In genomic region chr1:67635055-67635809, GRCh38 we compare ENCODE assay signal across 17 cellular contexts. TPM values are rescaled to one million over a fixed set of nuclear protein-coding genes. Genes with fewer than 3 reads are reported as not detected.
DNase-seq lines count a peak whose midpoint lies in the region; ATAC-seq and TF ChIP-seq lines count a peak whose summit lies in the region.
"Had no signal": no experiment of that assay in that cellular context is flagged by ENCODE, and none has a peak within 500 bp of the region (broad histone marks: within the 10 kb centered on the region; RNA-seq: fewer than 3 reads in every experiment).

No MANE protein-coding gene starts in this region.

- no CpG with 5 or more reads among the region's 14 CpGs for WGBS in neuronal stem cell (ENCODE audit: extremely low coverage in 2 of 2, insufficient read length in 2 of 2, insufficient replicate concordance in 1 of 2), 2 donors
- WGBS in adrenal gland, 4 donors = 81 to 87% (median 84%) methylated on average over 14 of the region's 14 CpGs

- H4K8ac ChIP-seq in neuronal stem cell (ENCODE audit: low read depth, low read length) = no peak overlapping the region

- H3K36me3 ChIP-seq in neuronal stem cell (replicated peaks in 1 of 2; ENCODE audit: control insufficient read depth in 2 of 2, insufficient read depth in 2 of 2, low read length in 2 of 2) (no peaks in the 10 kb centered on the region), adrenal gland (replicated peaks in 1 of 2) (no peaks in the 10 kb centered on the region)
- H3K36me3 ChIP-seq: MG63, suprapubic skin had no signal

- H2BK15ac ChIP-seq in neuronal stem cell (ENCODE audit: low read length) = no peak overlapping the region

- H2BK12ac ChIP-seq in neuronal stem cell (ENCODE audit: low read length) = no peak overlapping the region

- H3K4me1 ChIP-seq in neuronal stem cell (ENCODE audit: control insufficient read depth in 2 of 2, insufficient read depth in 1 of 2, low read depth in 1 of 2, low read length in 2 of 2) = peaks cover 0 to 6% of the 10 kb centered on the region in 2 donors
- H3K4me1 ChIP-seq in adrenal gland (replicated peaks in 1 of 2) = no peaks in the 10 kb centered on the region

- no peak overlapping the region for H2AK5ac ChIP-seq in neuronal stem cell (ENCODE audit: low read depth, low read length)

- H3K27ac Mint-ChIP-seq in activated T-helper 17 cell treated with anti-CD3 and anti-CD28 coated beads, Interleukin-2, amount 50 U/mL, for 72 hours = peak overlapping the region; percentile 1
- H3K27ac Mint-ChIP-seq: natural killer cell had no signal

- TF ChIP-seq POLR2A in adrenal gland (IDR thresholded peaks at IDR 0.05) = no peak

- H3K4me2 ChIP-seq in neuronal stem cell (ENCODE audit: insufficient read depth, low read length, poor library complexity, severe bottlenecking) = no peak overlapping the region

- peak overlapping the region; percentile 28 for H2AFZ ChIP-seq in neuronal stem cell (ENCODE audit: low read length)

- no peak for ATAC-seq in activated T-helper 17 cell treated with anti-CD3 and anti-CD28 coated beads, Interleukin-2, amount 50 U/mL, for 72 hours (replicated peaks)
- ATAC-seq in GM19452 (IDR thresholded peaks at IDR 0.05; ENCODE audit: unreplicated experiment) = no peak
- ATAC-seq in GM19463 (IDR thresholded peaks at IDR 0.05; ENCODE audit: unreplicated experiment) = no peak
- ATAC-seq: left ventricle myocardium superior had no signal

- H3K27me3 Mint-ChIP-seq in activated T-helper 17 cell treated with anti-CD3 and anti-CD28 coated beads, Interleukin-2, amount 50 U/mL, for 72 hours = no peaks in the 10 kb centered on the region

- H4K91ac ChIP-seq in neuronal stem cell (ENCODE audit: low read depth, low read length, poor library complexity) = no peak overlapping the region

- H3K4me1 Mint-ChIP-seq in activated T-helper 17 cell treated with anti-CD3 and anti-CD28 coated beads, Interleukin-2, amount 50 U/mL, for 72 hours = peaks cover 11% of the 10 kb centered on the region

- H3K36me3 Mint-ChIP-seq in activated T-helper 17 cell treated with anti-CD3 and anti-CD28 coated beads, Interleukin-2, amount 50 U/mL, for 72 hours (ENCODE audit: low read depth) = no peaks in the 10 kb centered on the region
- H3K36me3 Mint-ChIP-seq: natural killer cell, T-cell had no signal

- no peak overlapping the region for H3K4ac ChIP-seq in neuronal stem cell (ENCODE audit: low read length)

- no peak overlapping the region for H3K14ac ChIP-seq in neuronal stem cell (ENCODE audit: low read length)

- H3K23ac ChIP-seq in neuronal stem cell (ENCODE audit: low read depth, low read length, poor library complexity) = no peak overlapping the region

- H3K9me3 Mint-ChIP-seq in activated T-helper 17 cell treated with anti-CD3 and anti-CD28 coated beads, Interleukin-2, amount 50 U/mL, for 72 hours = no peaks in the 10 kb centered on the region
- H3K9me3 Mint-ChIP-seq: natural killer cell, T-cell had no signal

- peak overlapping the region; percentile 29 for H3K4me3 Mint-ChIP-seq in activated T-helper 17 cell treated with anti-CD3 and anti-CD28 coated beads, Interleukin-2, amount 50 U/mL, for 72 hours
- H3K4me3 Mint-ChIP-seq: natural killer cell, T-cell had no signal

- TF ChIP-seq CTCF in adrenal gland (IDR thresholded peaks at IDR 0.05) = no peak

- H3K27me3 ChIP-seq in neuronal stem cell (ENCODE audit: control insufficient read depth in 3 of 3, insufficient read depth in 3 of 3, low read depth in 1 of 3, low read length in 3 of 3) (no peaks in the 10 kb centered on the region), adrenal gland (no peaks in the 10 kb centered on the region)
- H3K27me3 ChIP-seq: MG63, suprapubic skin had no signal

- H3K79me1 ChIP-seq in neuronal stem cell (ENCODE audit: low read depth, low read length) = no peaks in the 10 kb centered on the region

- no peak overlapping the region for H2BK120ac ChIP-seq in neuronal stem cell (ENCODE audit: low read depth, low read length)

- no peak overlapping the region for H3K18ac ChIP-seq in neuronal stem cell (ENCODE audit: low read length)

- H3K9me3 ChIP-seq in neuronal stem cell (replicated peaks in 1 of 2; ENCODE audit: control insufficient read depth in 2 of 2, insufficient read depth in 1 of 2, low read depth in 1 of 2, low read length in 2 of 2) (no peaks in the 10 kb centered on the region), adrenal gland (replicated peaks in 1 of 3) (no peaks in the 10 kb centered on the region)
- H3K9me3 ChIP-seq: MG63, suprapubic skin had no signal

- no peak overlapping the region for H3K9ac ChIP-seq in neuronal stem cell (ENCODE audit: low read depth, low read length, poor library complexity)

- H3K4me3 ChIP-seq in neuronal stem cell (ENCODE audit: low read length in 2 of 2) = peak overlapping the region in 1 of 2 donors; percentile 59
- no peak overlapping the region for H3K4me3 ChIP-seq in adrenal gland
- H3K4me3 ChIP-seq: MG63, suprapubic skin had no signal

- intact Hi-C loops in adrenal gland (cut with DNase I) = no loop called here

- H3K27ac ChIP-seq in neuronal stem cell (replicated peaks; ENCODE audit: low read length) (no peak overlapping the region), adrenal gland (no peak overlapping the region)
- H3K27ac ChIP-seq: suprapubic skin had no signal

- DNase-seq in CMK (ENCODE audit: low read depth) (peak; percentile 24), MV-4-11 (lab: John Stamatoyannopoulos, UW) (peak; percentile 76), neuronal stem cell (ENCODE audit: low spot score) (no peak), adrenal gland (no peak)
- no peak for DNase-seq in stimulated activated CD8-positive, alpha-beta memory T cell treated with anti-CD3 and anti-CD28 coated beads, Interleukin-4, amount 100 ng/mL, for 48 hours
- DNase-seq: activated CD4-positive, CD25-positive, alpha-beta regulatory T cell treated with anti-CD3 and anti-CD28 coated beads, Interleukin-2, amount 50 U/mL, for 72 hours; activated naive CD4-positive, alpha-beta T cell; left ventricle myocardium superior; MG63; natural killer cell; NCI-H2081 treated with DMSO at 0.1 percent for 48 hours; NCI-H524 treated with DMSO at 0.1 percent for 48 hours; T-cell had no signal

- H2BK5ac ChIP-seq in neuronal stem cell (ENCODE audit: low read length) = no peak overlapping the region

RNA-seq across cellular contexts. Expression of gene GADD45A, which starts 49.8 kb away (rescaled TPM):
- 10 to 100 TPM; 70.9 to 83.8 TPM for total RNA-seq in activated T-helper 17 cell treated with anti-CD3 and anti-CD28 coated beads, Interleukin-2, amount 50 U/mL, for 72 hours
- 58.6 TPM for polyA plus RNA-seq in neuronal stem cell (2013, experiment 1 of 2)
- polyA plus RNA-seq in neuronal stem cell (2013, experiment 2 of 2) = 59.0 TPM
- total RNA-seq in adrenal gland = 10 to 100 TPM in 5 of 8 donors, 1 to 10 TPM in 3; 5.3 to 26.9 (median 11.5) TPM
- 10 to 100 TPM in 2 of 3 donors, 1 to 10 TPM in 1; 9.2 to 20.9 (median 19.6) TPM for polyA plus RNA-seq in adrenal gland

Comparison
In these comparisons a context has a peak if more than half of its experiments do, and no peak if none do; other contexts are left out.
1. DNase-seq: peak in CMK (single experiment) and MV-4-11 (single experiment); none in neuronal stem cell (single experiment), stimulated activated CD8-positive, alpha-beta memory T cell treated with anti-CD3 and anti-CD28 coated beads, Interleukin-4, amount 100 ng/mL, for 48 hours (single experiment) and adrenal gland (0 of 7).